Comparison of ENCODE assay signal across 1 cellular context in genomic region chr2:171792922-171793580, GRCh38.
TF ChIP-seq lines count a peak whose summit lies in the region.

No MANE protein-coding gene starts in this region.

TF ChIP-seq in GM23338, 12 proteins besides CTCF, POLR2A, EP300 and RAD21 (continued from another document):
- TF ChIP-seq ZNF462 (CRISPR knock-in tag; IDR thresholded peaks at IDR 0.05) (no peak), EZH2phosphoT487 (IDR thresholded peaks at IDR 0.05; ENCODE audit: unreplicated experiment) (no peak), JUNB (IDR thresholded peaks at IDR 0.05; ENCODE audit: unreplicated experiment) (no peak), REST (IDR thresholded peaks at IDR 0.05; ENCODE audit: unreplicated experiment) (no peak), POLR2AphosphoS5 (IDR thresholded peaks at IDR 0.05; ENCODE audit: low read depth) (no peak), CREB1 (CRISPR knock-in tag; IDR thresholded peaks at IDR 0.05; ENCODE audit: low read depth) (no peak), ETS1 (IDR thresholded peaks at IDR 0.05) (no peak), NANOG (IDR thresholded peaks at IDR 0.05; ENCODE audit: borderline replicate concordance) (no peak), ZNF114 (CRISPR knock-in tag; IDR thresholded peaks at IDR 0.05) (no peak), EZH2 (IDR thresholded peaks at IDR 0.05; ENCODE audit: low read depth, unreplicated experiment) (no peak)
